Comparison of ENCODE assay signal across 9 cellular contexts in the genomic region with DNA sequence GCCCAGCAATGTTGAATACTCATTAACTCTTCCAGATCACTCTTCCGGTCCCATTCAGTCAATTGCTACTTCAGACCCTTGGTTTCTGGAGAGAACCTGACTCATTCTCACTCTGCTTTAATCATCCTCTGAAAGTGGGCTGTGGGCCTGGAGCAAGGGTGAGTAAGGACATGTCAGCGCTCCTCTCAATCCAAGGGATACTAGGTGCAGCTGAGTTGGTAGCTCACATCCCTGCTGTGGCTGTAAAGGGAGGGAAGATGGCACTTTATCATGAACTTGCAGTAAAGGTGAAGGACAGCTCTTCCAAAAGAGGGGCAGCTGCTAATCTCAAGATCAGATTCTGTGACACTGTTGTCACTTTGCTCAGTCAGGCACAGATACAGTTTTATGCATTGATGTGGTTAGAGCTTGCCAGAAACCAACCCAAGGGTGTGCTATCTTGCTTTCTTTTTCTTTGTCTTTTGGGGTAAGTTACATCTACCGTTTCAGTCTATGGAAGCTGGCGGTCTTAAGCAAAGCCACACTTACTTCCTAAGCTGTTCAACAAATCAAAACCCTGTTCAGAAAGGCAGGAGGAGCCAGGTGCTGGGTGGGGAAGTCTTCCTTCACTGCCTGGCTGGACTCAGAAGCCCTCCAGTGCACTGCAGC. TPM values are rescaled to one million over a fixed set of nuclear protein-coding genes. Genes with fewer than 3 reads are reported as not detected.
DNase-seq lines count a peak whose midpoint lies in the region; ATAC-seq and TF ChIP-seq lines count a peak whose summit lies in the region.
"Had no signal": no experiment of that assay in that cellular context is flagged by ENCODE, and none has a peak within 500 bp of the region (broad histone marks: within the 10 kb centered on the region; RNA-seq: fewer than 3 reads in every experiment).

No MANE protein-coding gene starts in this region.

- intact Hi-C loops in prostate gland (cut with DNase I): no loop called here

- H3K27ac ChIP-seq in upper lobe of left lung (no peak overlapping the region), prostate gland (no peak overlapping the region)

- TF ChIP-seq CTCF in upper lobe of left lung (IDR thresholded peaks at IDR 0.05) (no peak), prostate gland (IDR thresholded peaks at IDR 0.05) (no peak)

- no peak for TF ChIP-seq EP300 in upper lobe of left lung (IDR thresholded peaks at IDR 0.05)

- H3K36me3 ChIP-seq in upper lobe of left lung: no peaks in the 10 kb centered on the region
- no peaks in the 10 kb centered on the region for H3K36me3 ChIP-seq in prostate gland

- DNase-seq in HPDE6-E6E7 (ENCODE audit: extremely low spot score) (peak; percentile 31), LoVo (ENCODE audit: low spot score) (no peak), upper lobe of left lung (no peak), prostate gland (ENCODE audit: low spot score) (no peak)
- DNase-seq in activated naive CD4-positive, alpha-beta T cell treated with Interleukin-2 at 50 U/mL for 16 hours: peak; percentile 46
- DNase-seq in stimulated activated CD4-positive, alpha-beta T cell treated with anti-CD3 and anti-CD28 coated beads, Interleukin-4, amount 100 ng/mL, for 24 hours: peak; percentile 63

- H3K4me1 ChIP-seq in upper lobe of left lung: no peaks in the 10 kb centered on the region
- no peaks in the 10 kb centered on the region for H3K4me1 ChIP-seq in prostate gland (replicated peaks)

- TF ChIP-seq POLR2A in upper lobe of left lung (IDR thresholded peaks at IDR 0.05) (no peak), prostate gland (IDR thresholded peaks at IDR 0.05) (no peak)

- H3K9me3 ChIP-seq in upper lobe of left lung: no peaks in the 10 kb centered on the region
- no peaks in the 10 kb centered on the region for H3K9me3 ChIP-seq in prostate gland

- no peak overlapping the region for H3K4me3 ChIP-seq in upper lobe of left lung
- no peak overlapping the region for H3K4me3 ChIP-seq in prostate gland

- H3K27me3 ChIP-seq in upper lobe of left lung (no peaks in the 10 kb centered on the region), prostate gland (replicated peaks; ENCODE audit: insufficient read depth) (no peaks in the 10 kb centered on the region)

- ATAC-seq in GM19035 (IDR thresholded peaks at IDR 0.05; ENCODE audit: unreplicated experiment) (peak; percentile 65), upper lobe of left lung (ENCODE audit: low FRiP score in 2 of 2) (no peak), GM21367 (IDR thresholded peaks at IDR 0.05; ENCODE audit: unreplicated experiment) (no peak)
- ATAC-seq: HCT116 had no signal

- 86 to 92% methylated on average over 4 of the region's 4 CpGs for WGBS in upper lobe of left lung, 2 donors
- WGBS in prostate gland: 89% methylated on average over 4 of the region's 4 CpGs

RNA-seq across cellular contexts. Expression of a gene that starts 26.5 kb away (rescaled TPM):
- total RNA-seq in upper lobe of left lung (10 to 100 TPM; 15.2 to 35.5 (median 21.2) TPM), prostate gland (10 to 100 TPM; 28.3 to 29.1 TPM)

Comparison
In these comparisons a context has a peak if more than half of its experiments do, and no peak if none do; other contexts are left out.
1. DNase-seq: peak in HPDE6-E6E7 (single experiment), activated naive CD4-positive, alpha-beta T cell treated with Interleukin-2 at 50 U/mL for 16 hours (single experiment) and stimulated activated CD4-positive, alpha-beta T cell treated with anti-CD3 and anti-CD28 coated beads, Interleukin-4, amount 100 ng/mL, for 24 hours (single experiment); none in LoVo (single experiment), upper lobe of left lung (0 of 2) and prostate gland (single experiment).